In genomic region chr2:148817210-148817708, GRCh38 we compare ENCODE assay signal across 1 cellular context.
A peak's percentile ranks its signal among the peaks of the same experiment; 100 is the strongest.
TF ChIP-seq lines count a peak whose summit lies in the region.

No MANE protein-coding gene starts in this region.

TF ChIP-seq in HEK293, 187 proteins besides CTCF, POLR2A, EP300 and RAD21 (continued from another document):
- TF ChIP-seq, protein P1, sequence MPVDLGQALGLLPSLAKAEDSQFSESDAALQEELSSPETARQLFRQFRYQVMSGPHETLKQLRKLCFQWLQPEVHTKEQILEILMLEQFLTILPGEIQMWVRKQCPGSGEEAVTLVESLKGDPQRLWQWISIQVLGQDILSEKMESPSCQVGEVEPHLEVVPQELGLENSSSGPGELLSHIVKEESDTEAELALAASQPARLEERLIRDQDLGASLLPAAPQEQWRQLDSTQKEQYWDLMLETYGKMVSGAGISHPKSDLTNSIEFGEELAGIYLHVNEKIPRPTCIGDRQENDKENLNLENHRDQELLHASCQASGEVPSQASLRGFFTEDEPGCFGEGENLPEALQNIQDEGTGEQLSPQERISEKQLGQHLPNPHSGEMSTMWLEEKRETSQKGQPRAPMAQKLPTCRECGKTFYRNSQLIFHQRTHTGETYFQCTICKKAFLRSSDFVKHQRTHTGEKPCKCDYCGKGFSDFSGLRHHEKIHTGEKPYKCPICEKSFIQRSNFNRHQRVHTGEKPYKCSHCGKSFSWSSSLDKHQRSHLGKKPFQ (tag by site-specific recombination; IDR thresholded peaks at IDR 0.05) = peak; percentile 64; the same call in 1 of the 2 replicates
- TF ChIP-seq ZNF621 (tag by site-specific recombination; IDR thresholded peaks at IDR 0.05) = no peak
